36 cellular contexts compared by ENCODE assay signal in the genomic region with DNA sequence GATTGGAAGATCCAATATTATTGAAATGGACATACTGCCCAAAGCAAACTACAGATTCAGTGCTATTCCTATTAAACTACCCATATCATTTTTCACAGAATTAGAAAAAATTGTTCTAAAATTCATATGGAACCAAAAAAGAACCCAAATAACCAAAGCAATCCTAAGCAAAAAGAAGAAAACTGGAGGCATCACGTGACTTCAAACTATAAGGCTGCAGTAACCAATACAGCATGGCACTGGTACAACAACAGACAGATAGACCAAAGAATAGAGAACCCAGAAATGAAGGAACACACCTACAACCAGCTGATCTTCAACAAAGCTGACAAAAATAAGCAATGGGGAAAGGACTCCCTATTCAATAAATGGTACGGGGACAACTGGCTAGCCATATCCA.
"Had no signal": no experiment of that assay in that cellular context is flagged by ENCODE, and none has a peak within 500 bp of the region (broad histone marks: within the 10 kb centered on the region; RNA-seq: fewer than 3 reads in every experiment).

No MANE protein-coding gene starts in this region.

- H3K9me3 ChIP-seq: MG63 had no signal

- DNase-seq: Karpas-422, Kasumi-1, MG63, MM.1S, MV-4-11, NCI-H1048, NCI-H1092, NCI-H1092 treated with DMSO at 0.1 percent for 48 hours, NCI-H1105, NCI-H1105 treated with DMSO at 0.1 percent for 48 hours, NCI-H1417, NCI-H1417 treated with DMSO at 0.1 percent for 48 hours, NCI-H1436, NCI-H1436 treated with DMSO at 0.1 percent for 48 hours, NCI-H146, NCI-H1694, NCI-H1694 treated with DMSO at 0.1 percent for 48 hours, NCI-H187, NCI-H187 treated with DMSO at 0.1 percent for 48 hours, NCI-H1930, NCI-H2029, NCI-H2029 treated with DMSO at 0.1 percent for 48 hours, NCI-H2081, NCI-H2081 treated with DMSO at 0.1 percent for 48 hours, NCI-H2107, NCI-H2171, NCI-H2171 treated with DMSO at 0.1 percent for 48 hours, NCI-H2227 treated with DMSO at 0.1 percent for 48 hours, NCI-H226, NCI-H345, NCI-H446, NCI-H446 treated with DMSO at 0.1 percent for 48 hours, NCI-H510A, NCI-H510A treated with DMSO at 0.1 percent for 48 hours, NCI-H524, NCI-H524 treated with DMSO at 0.1 percent for 48 hours had no signal

- H3K27me3 ChIP-seq: MG63 had no signal

- H3K36me3 ChIP-seq: MG63 had no signal

- H3K4me3 ChIP-seq: MG63 had no signal
